ENCODE assay signal across 1 cellular context in the genomic region with DNA sequence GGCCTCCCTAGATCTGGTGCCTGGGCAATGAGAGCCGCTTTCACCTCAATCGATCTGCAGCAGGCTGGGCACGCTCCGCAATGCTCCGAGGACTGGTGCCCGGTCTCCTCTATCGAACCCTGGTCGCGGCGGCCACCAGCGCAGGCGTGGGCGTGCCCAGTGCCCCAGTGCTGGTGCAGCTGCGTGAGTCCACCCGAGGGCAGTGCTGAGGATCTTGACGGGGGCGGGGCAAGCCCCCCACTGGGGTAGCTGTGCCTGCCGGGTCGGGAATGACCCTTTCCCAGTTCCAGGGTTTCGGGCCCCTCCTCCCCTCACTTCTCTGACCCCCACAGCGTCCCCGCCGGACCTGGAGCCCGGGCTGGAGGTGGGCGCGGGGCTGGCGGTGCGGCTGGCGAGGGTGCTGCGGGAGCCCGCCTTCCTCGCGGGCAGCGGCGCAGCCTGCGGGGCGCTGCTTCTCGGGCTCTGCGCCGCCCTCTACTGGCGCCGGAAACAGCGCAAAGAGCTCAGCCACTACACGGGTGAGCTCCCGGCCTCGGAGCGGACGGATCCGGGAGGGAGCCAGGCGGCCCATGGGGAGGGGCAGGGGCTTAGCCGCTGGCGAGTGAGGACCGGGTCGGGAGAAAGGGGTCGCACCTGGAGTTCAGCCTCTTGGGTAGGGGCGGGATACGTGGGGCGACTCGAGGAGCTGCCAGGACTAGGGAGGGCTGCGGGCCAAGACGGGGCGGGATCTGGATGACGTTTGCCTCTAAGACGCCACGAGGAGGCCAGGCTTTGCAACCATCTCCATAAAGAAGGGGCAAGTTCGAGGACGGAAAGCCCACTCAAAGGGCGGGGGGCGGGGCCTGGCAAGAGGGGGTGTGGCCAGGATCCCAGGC.
TF ChIP-seq lines count a peak whose summit lies in the region.

No MANE protein-coding gene starts in this region.

TF ChIP-seq in HepG2, 621 proteins besides CTCF, POLR2A, EP300 and RAD21 (continued from another document and continues in another):
- TF ChIP-seq AGO1 (IDR thresholded peaks at IDR 0.05; ENCODE audit: low read depth, low read length, poor library complexity, severe bottlenecking) (peak; percentile 54), ZNF772 (CRISPR knock-in tag; IDR thresholded peaks at IDR 0.05) (no peak), FOXA3 (CRISPR knock-in tag; IDR thresholded peaks at IDR 0.05) (peak; percentile 23; the same call in 1 of the 2 replicates), ZNF567 (CRISPR knock-in tag; IDR thresholded peaks at IDR 0.05; ENCODE audit: borderline replicate concordance) (no peak; the same call in 1 of the 2 replicates), FOXK1 (CRISPR knock-in tag; IDR thresholded peaks at IDR 0.05; ENCODE audit: borderline replicate concordance, low read depth) (no peak), ZSCAN30 (CRISPR knock-in tag; IDR thresholded peaks at IDR 0.05) (no peak), SCMH1 (CRISPR knock-in tag; IDR thresholded peaks at IDR 0.05; ENCODE audit: borderline replicate concordance) (no peak), GTF3A (CRISPR knock-in tag; conservative IDR thresholded peaks at IDR 0.05) (no peak), MEF2D (CRISPR knock-in tag; IDR thresholded peaks at IDR 0.05) (no peak; the same call in 1 of the 2 replicates), ZSCAN31 (CRISPR knock-in tag; IDR thresholded peaks at IDR 0.05; ENCODE audit: low read depth) (0 out of 2 replicates have a peak, but pooled peaks have one; percentile 40), ZNF577 (CRISPR knock-in tag; IDR thresholded peaks at IDR 0.05; ENCODE audit: borderline replicate concordance, low read depth) (no peak), BRD4 (CRISPR knock-in tag; IDR thresholded peaks at IDR 0.05) (no peak), ZNF781 (CRISPR knock-in tag; IDR thresholded peaks at IDR 0.05; ENCODE audit: borderline replicate concordance, not compliant biosample characterization) (peak; percentile 69), POLR2AphosphoS5 (IDR thresholded peaks at IDR 0.05; ENCODE audit: low read depth, low read length) (no peak), PHF5A (CRISPR knock-in tag; IDR thresholded peaks at IDR 0.05; ENCODE audit: low read depth, unreplicated experiment) (no peak), POLR2AphosphoS2 (IDR thresholded peaks at IDR 0.05; ENCODE audit: low read depth, low read length) (no peak), PRPF4 (IDR thresholded peaks at IDR 0.05; ENCODE audit: low read depth, low read length, poor library complexity, severe bottlenecking) (no peak), YY1 (IDR thresholded peaks at IDR 0.05; ENCODE audit: insufficient read depth, insufficient replicate concordance, low read depth, low read length) (peak; percentile 41), NR0B2 (CRISPR knock-in tag; IDR thresholded peaks at IDR 0.05) (peak; percentile 70; the same call in 1 of the 2 replicates), SRSF1 (optimal IDR thresholded peaks at IDR 0.05; ENCODE audit: low read depth, low read length) (no peak), TOE1 (CRISPR knock-in tag; IDR thresholded peaks at IDR 0.05) (no peak), ATF1 (CRISPR knock-in tag; IDR thresholded peaks at IDR 0.05) (no peak), ZBTB7B (CRISPR knock-in tag; IDR thresholded peaks at IDR 0.05) (peak; percentile 25), KDM2A (CRISPR knock-in tag; IDR thresholded peaks at IDR 0.05; ENCODE audit: borderline replicate concordance, low read depth) (peak; percentile 79; the same call in 1 of the 2 replicates), NFYB (CRISPR knock-in tag; IDR thresholded peaks at IDR 0.05) (no peak), BORCS8-MEF2B (CRISPR knock-in tag; IDR thresholded peaks at IDR 0.05) (peak; percentile 35; the same call in 1 of the 2 replicates), PAWR (CRISPR knock-in tag; IDR thresholded peaks at IDR 0.05; ENCODE audit: borderline replicate concordance) (no peak), MYNN (CRISPR knock-in tag; IDR thresholded peaks at IDR 0.05; ENCODE audit: low read depth) (no peak), MTA1 (CRISPR knock-in tag; IDR thresholded peaks at IDR 0.05; ENCODE audit: borderline replicate concordance) (peak; percentile 68; the same call in 1 of the 2 replicates), ZBTB25 (CRISPR knock-in tag; IDR thresholded peaks at IDR 0.05) (no peak), ZNF839 (CRISPR knock-in tag; IDR thresholded peaks at IDR 0.05; ENCODE audit: borderline replicate concordance) (no peak), MEIS2 (CRISPR knock-in tag; IDR thresholded peaks at IDR 0.05) (0 out of 2 replicates have a peak, but pooled peaks have one; percentile 43), MXD1 (CRISPR knock-in tag; IDR thresholded peaks at IDR 0.05) (peak; percentile 63; the same call in 1 of the 2 replicates), RBFOX2 (IDR thresholded peaks at IDR 0.05; ENCODE audit: low read depth, low read length) (peak; percentile 72), SIN3A (IDR thresholded peaks at IDR 0.05; ENCODE audit: borderline replicate concordance, low read depth, low read length) (0 out of 2 replicates have a peak, but pooled peaks have one; percentile 24), ZSCAN12 (CRISPR knock-in tag; IDR thresholded peaks at IDR 0.05) (no peak), HNRNPH1 (optimal IDR thresholded peaks at IDR 0.05; ENCODE audit: low read depth, low read length) (no peak), SAP130 (CRISPR knock-in tag; IDR thresholded peaks at IDR 0.05; ENCODE audit: low read depth) (peak; percentile 65), REL (CRISPR knock-in tag; conservative IDR thresholded peaks at IDR 0.05) (no peak), MTERF4 (CRISPR knock-in tag; IDR thresholded peaks at IDR 0.05) (peak; percentile 36; the same call in 1 of the 2 replicates), YEATS2 (CRISPR knock-in tag; IDR thresholded peaks at IDR 0.05; ENCODE audit: borderline replicate concordance) (no peak), ASH2L (IDR thresholded peaks at IDR 0.05; ENCODE audit: insufficient read length, low read depth, low read length) (no peak), DR1 (CRISPR knock-in tag; IDR thresholded peaks at IDR 0.05) (peak; percentile 64), RARA (CRISPR knock-in tag; IDR thresholded peaks at IDR 0.05) (no peak), ZNF549 (CRISPR knock-in tag; IDR thresholded peaks at IDR 0.05) (no peak), ZNF607 (CRISPR knock-in tag; IDR thresholded peaks at IDR 0.05; ENCODE audit: borderline replicate concordance) (peak; percentile 61)
- TF ChIP-seq, protein P1, sequence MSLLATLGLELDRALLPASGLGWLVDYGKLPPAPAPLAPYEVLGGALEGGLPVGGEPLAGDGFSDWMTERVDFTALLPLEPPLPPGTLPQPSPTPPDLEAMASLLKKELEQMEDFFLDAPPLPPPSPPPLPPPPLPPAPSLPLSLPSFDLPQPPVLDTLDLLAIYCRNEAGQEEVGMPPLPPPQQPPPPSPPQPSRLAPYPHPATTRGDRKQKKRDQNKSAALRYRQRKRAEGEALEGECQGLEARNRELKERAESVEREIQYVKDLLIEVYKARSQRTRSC (CRISPR knock-in tag; IDR thresholded peaks at IDR 0.05; ENCODE audit: low read depth), result no peak
- TF ChIP-seq, protein P2, sequence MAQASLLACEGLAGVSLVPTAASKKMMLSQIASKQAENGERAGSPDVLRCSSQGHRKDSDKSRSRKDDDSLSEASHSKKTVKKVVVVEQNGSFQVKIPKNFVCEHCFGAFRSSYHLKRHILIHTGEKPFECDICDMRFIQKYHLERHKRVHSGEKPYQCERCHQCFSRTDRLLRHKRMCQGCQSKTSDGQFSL (CRISPR knock-in tag; IDR thresholded peaks at IDR 0.05), result no peak
- TF ChIP-seq, protein P3, sequence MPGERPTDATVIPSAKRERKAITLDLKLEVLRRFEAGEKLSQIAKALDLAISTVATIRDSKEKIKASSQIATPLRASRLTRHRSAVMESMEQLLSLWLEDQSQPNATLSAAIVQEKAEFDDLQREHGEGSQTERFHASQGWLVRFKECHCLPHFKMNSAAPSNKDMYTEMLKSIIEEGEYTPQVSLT (CRISPR knock-in tag; IDR thresholded peaks at IDR 0.05; ENCODE audit: borderline replicate concordance, low read depth), result no peak
- TF ChIP-seq, protein P4, sequence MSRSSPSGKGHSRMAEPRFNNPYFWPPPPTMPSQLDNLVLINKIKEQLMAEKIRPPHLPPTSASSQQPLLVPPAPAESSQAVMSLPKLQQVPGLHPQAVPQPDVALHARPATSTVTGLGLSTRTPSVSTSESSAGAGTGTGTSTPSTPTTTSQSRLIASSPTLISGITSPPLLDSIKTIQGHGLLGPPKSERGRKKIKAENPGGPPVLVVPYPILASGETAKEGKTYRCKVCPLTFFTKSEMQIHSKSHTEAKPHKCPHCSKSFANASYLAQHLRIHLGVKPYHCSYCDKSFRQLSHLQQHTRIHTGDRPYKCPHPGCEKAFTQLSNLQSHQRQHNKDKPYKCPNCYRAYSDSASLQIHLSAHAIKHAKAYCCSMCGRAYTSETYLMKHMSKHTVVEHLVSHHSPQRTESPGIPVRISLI (CRISPR knock-in tag; IDR thresholded peaks at IDR 0.05; ENCODE audit: borderline replicate concordance), result no peak
- TF ChIP-seq, protein P5, sequence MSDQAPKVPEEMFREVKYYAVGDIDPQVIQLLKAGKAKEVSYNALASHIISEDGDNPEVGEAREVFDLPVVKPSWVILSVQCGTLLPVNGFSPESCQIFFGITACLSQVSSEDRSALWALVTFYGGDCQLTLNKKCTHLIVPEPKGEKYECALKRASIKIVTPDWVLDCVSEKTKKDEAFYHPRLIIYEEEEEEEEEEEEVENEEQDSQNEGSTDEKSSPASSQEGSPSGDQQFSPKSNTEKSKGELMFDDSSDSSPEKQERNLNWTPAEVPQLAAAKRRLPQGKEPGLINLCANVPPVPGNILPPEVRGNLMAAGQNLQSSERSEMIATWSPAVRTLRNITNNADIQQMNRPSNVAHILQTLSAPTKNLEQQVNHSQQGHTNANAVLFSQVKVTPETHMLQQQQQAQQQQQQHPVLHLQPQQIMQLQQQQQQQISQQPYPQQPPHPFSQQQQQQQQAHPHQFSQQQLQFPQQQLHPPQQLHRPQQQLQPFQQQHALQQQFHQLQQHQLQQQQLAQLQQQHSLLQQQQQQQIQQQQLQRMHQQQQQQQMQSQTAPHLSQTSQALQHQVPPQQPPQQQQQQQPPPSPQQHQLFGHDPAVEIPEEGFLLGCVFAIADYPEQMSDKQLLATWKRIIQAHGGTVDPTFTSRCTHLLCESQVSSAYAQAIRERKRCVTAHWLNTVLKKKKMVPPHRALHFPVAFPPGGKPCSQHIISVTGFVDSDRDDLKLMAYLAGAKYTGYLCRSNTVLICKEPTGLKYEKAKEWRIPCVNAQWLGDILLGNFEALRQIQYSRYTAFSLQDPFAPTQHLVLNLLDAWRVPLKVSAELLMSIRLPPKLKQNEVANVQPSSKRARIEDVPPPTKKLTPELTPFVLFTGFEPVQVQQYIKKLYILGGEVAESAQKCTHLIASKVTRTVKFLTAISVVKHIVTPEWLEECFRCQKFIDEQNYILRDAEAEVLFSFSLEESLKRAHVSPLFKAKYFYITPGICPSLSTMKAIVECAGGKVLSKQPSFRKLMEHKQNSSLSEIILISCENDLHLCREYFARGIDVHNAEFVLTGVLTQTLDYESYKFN (CRISPR knock-in tag; conservative IDR thresholded peaks at IDR 0.05), result no peak
- TF ChIP-seq, protein P6, sequence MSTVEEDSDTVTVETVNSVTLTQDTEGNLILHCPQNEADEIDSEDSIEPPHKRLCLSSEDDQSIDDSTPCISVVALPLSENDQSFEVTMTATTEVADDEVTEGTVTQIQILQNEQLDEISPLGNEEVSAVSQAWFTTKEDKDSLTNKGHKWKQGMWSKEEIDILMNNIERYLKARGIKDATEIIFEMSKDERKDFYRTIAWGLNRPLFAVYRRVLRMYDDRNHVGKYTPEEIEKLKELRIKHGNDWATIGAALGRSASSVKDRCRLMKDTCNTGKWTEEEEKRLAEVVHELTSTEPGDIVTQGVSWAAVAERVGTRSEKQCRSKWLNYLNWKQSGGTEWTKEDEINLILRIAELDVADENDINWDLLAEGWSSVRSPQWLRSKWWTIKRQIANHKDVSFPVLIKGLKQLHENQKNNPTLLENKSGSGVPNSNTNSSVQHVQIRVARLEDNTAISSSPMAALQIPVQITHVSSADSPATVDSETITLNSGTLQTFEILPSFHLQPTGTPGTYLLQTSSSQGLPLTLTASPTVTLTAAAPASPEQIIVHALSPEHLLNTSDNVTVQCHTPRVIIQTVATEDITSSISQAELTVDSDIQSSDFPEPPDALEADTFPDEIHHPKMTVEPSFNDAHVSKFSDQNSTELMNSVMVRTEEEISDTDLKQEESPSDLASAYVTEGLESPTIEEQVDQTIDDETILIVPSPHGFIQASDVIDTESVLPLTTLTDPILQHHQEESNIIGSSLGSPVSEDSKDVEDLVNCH (CRISPR knock-in tag; IDR thresholded peaks at IDR 0.05), result no peak
- TF ChIP-seq, protein P7, sequence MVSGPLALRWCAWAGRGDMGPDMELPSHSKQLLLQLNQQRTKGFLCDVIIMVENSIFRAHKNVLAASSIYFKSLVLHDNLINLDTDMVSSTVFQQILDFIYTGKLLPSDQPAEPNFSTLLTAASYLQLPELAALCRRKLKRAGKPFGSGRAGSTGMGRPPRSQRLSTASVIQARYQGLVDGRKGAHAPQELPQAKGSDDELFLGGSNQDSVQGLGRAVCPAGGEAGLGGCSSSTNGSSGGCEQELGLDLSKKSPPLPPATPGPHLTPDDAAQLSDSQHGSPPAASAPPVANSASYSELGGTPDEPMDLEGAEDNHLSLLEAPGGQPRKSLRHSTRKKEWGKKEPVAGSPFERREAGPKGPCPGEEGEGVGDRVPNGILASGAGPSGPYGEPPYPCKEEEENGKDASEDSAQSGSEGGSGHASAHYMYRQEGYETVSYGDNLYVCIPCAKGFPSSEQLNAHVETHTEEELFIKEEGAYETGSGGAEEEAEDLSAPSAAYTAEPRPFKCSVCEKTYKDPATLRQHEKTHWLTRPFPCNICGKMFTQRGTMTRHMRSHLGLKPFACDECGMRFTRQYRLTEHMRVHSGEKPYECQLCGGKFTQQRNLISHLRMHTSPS (CRISPR knock-in tag; IDR thresholded peaks at IDR 0.05; ENCODE audit: low read depth), result peak; percentile 52
